Comparison of ENCODE assay signal across 23 cellular contexts in genomic region chr16:72027669-72028378, GRCh38. TPM values are rescaled to one million over a fixed set of nuclear protein-coding genes. Genes with fewer than 3 reads are reported as not detected.
"Had no signal": no experiment of that assay in that cellular context is flagged by ENCODE, and none has a peak within 500 bp of the region (broad histone marks: within the 10 kb centered on the region; RNA-seq: fewer than 3 reads in every experiment).

No MANE protein-coding gene starts in this region.

- DNase-seq: KBM-7, MV-4-11, NCI-H1092, NCI-H1105 treated with DMSO at 0.1 percent for 48 hours, NCI-H1436, NCI-H187, NCI-H2029, NCI-H2081 treated with DMSO at 0.1 percent for 48 hours, NCI-H2171, NCI-H226, NCI-H446, NCI-H510A, NCI-H524 treated with DMSO at 0.1 percent for 48 hours, NCI-H69, NCI-H774, Right ventricle myocardium superior, RPMI8226, SIG-M5 had no signal

- H3K4me1 ChIP-seq: SJSA1 had no signal

- H3K4me3 ChIP-seq: SJSA1, SK-N-MC had no signal

- H3K27me3 ChIP-seq: SJSA1 had no signal

- H3K9me3 ChIP-seq: SJSA1 had no signal

- H3K27ac ChIP-seq: HL-60, SJSA1, SK-N-MC had no signal

RNA-seq across cellular contexts. Expression of gene HP, which starts 26.5 kb away (rescaled TPM):
- total RNA-seq: LHCN-M2, MCF 10A had no signal

RNA-seq across cellular contexts. Expression of gene PKD1L3, which starts 27.6 kb away (rescaled TPM):
- total RNA-seq: LHCN-M2, MCF 10A, SJSA1 had no signal

RNA-seq across cellular contexts. Expression of gene HPR, which starts 35.2 kb away (rescaled TPM):
- total RNA-seq: LHCN-M2, MCF 10A, SJSA1 had no signal
